In the genomic region with DNA sequence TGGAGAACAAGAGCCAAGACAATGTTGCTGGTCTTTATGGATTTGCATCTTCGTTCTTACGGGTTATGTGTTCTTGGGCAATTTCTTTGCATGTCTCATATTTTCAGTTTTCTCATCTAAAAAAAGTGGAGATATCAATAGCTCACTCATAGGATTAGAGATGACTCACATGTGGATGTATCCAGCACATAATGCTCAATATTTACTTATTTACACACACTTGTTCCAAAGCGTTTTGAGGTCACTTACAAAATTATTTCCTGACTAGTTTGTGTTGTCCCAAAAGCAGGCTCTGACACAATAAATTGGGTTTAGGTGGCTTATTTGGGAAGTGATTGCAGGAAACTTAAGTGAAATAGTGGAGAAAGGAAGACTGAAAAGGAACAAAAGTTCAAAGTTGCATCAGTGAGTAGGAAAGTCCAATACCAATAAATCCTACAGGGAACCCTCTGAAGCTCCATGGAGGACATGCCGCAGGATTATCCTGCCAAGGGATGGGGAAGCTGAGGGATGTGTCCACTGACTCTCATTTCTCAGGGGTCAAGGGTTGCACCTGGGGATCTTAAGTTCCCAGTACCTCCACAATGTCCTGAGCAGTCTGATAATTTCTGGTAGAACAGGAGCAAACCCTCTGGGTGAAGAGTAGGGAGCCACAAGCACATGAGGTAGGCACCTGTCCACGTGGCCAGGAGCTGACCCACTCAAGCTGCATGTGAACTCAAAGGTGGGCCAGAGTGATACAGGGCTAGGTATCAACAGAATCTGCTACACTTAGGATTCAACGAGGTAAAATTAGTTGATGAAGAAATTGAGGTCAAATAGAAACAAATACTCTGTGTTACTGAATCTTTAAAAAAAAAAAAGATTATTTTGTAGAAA, we compare ENCODE assay signal across 13 cellular contexts. TPM values are rescaled to one million over a fixed set of nuclear protein-coding genes. Genes with fewer than 3 reads are reported as not detected.
DNase-seq lines count a peak whose midpoint lies in the region; ATAC-seq and TF ChIP-seq lines count a peak whose summit lies in the region.
"Had no signal": no experiment of that assay in that cellular context is flagged by ENCODE, and none has a peak within 500 bp of the region (broad histone marks: within the 10 kb centered on the region; RNA-seq: fewer than 3 reads in every experiment).

No MANE protein-coding gene starts in this region.

- no peaks in the 10 kb centered on the region for H3K36me3 ChIP-seq in adipocyte (ENCODE audit: control insufficient read depth, insufficient read depth, low read length, severe bottlenecking)
- H3K36me3 ChIP-seq in gastroesophageal sphincter: no peaks in the 10 kb centered on the region
- H3K36me3 ChIP-seq in MM.1S (replicated peaks; ENCODE audit: insufficient read depth, low read length): no peaks in the 10 kb centered on the region
- H3K36me3 ChIP-seq: BLaER1, tibial nerve had no signal

- H3K4me2 ChIP-seq in MM.1S (ENCODE audit: low read depth, low read length): no peak overlapping the region
- H3K4me2 ChIP-seq: BLaER1 had no signal

- peak overlapping the region; percentile 61 for H3K4me3 ChIP-seq in adipocyte (ENCODE audit: low read length)
- no peak overlapping the region for H3K4me3 ChIP-seq in gastroesophageal sphincter
- H3K4me3 ChIP-seq in skeletal muscle cell (ENCODE audit: low read depth, low read length): no peak overlapping the region
- H3K4me3 ChIP-seq in MM.1S (ENCODE audit: low read length): no peak overlapping the region
- H3K4me3 ChIP-seq: BLaER1, tibial nerve had no signal

- TF ChIP-seq EP300 in gastroesophageal sphincter (IDR thresholded peaks at IDR 0.05): no peak

- H3K27me3 ChIP-seq in adipocyte (replicated peaks; ENCODE audit: control insufficient read depth, insufficient read depth, low read length) (no peaks in the 10 kb centered on the region), gastroesophageal sphincter (no peaks in the 10 kb centered on the region), MM.1S (replicated peaks; ENCODE audit: insufficient read depth, low read length) (no peaks in the 10 kb centered on the region)
- H3K27me3 ChIP-seq: BLaER1, tibial nerve had no signal

- H2AFZ ChIP-seq in MM.1S (ENCODE audit: low read length): no peak overlapping the region

- H3K4me1 ChIP-seq in adipocyte (ENCODE audit: control insufficient read depth, insufficient read depth, low read length): peaks cover 35% of the 10 kb centered on the region
- peaks cover 3 to 17% (median 4%) of the 10 kb centered on the region in 3 donors for H3K4me1 ChIP-seq in gastroesophageal sphincter
- H3K4me1 ChIP-seq in MM.1S (ENCODE audit: low read length): no peaks in the 10 kb centered on the region
- H3K4me1 ChIP-seq: BLaER1 had no signal

- H3K79me2 ChIP-seq in MM.1S (ENCODE audit: low read length): no peaks in the 10 kb centered on the region

- ATAC-seq in gastroesophageal sphincter: peak; percentile 73
- no peak for ATAC-seq in HG02623 (IDR thresholded peaks at IDR 0.05; ENCODE audit: unreplicated experiment)
- ATAC-seq in GM19395 (IDR thresholded peaks at IDR 0.05; ENCODE audit: unreplicated experiment): no peak
- ATAC-seq: SK-N-SH treated with all-trans-retinoic acid at 6 μM for 48 hours had no signal

- H3K27ac ChIP-seq in gastroesophageal sphincter (peak overlapping the region; percentile 75 to 90 (median 78)), MM.1S (ENCODE audit: low read length) (no peak overlapping the region)
- H3K27ac ChIP-seq: BLaER1 had no signal

- DNase-seq in DMS53 treated with DMSO at 0.1 percent for 48 hours (lab: John Stamatoyannopoulos, UW; ENCODE audit: unreplicated experiment) (peak; percentile 18), adipocyte (ENCODE audit: low read depth) (peak; percentile 49), skeletal muscle cell (ENCODE audit: low read depth) (peak; percentile 73), T-helper 1 cell (no peak), MM.1S (no peak)
- DNase-seq: activated gamma-delta T cell treated with Interleukin-2 at 50 U/mL for 16 hours, NCI-H1048 had no signal

- peak overlapping the region; percentile 82 for H3K9ac ChIP-seq in adipocyte (ENCODE audit: low read length)
- no peak overlapping the region for H3K9ac ChIP-seq in MM.1S (ENCODE audit: low read length)
- H3K9ac ChIP-seq: BLaER1 had no signal

- H4K20me1 ChIP-seq in MM.1S (ENCODE audit: insufficient read depth, low read length): no peaks in the 10 kb centered on the region
- H4K20me1 ChIP-seq: BLaER1 had no signal

- WGBS in gastroesophageal sphincter (ENCODE audit: low coverage in 1 of 2), 2 donors: 67 to 81% methylated on average over 5 to 6 of the region's 6 CpGs

- TF ChIP-seq CTCF in gastroesophageal sphincter (IDR thresholded peaks at IDR 0.05): no peak
- no peak for TF ChIP-seq CTCF in MM.1S (IDR thresholded peaks at IDR 0.05; ENCODE audit: low read length)

- no peak for TF ChIP-seq POLR2A in gastroesophageal sphincter (IDR thresholded peaks at IDR 0.05)

- no peaks in the 10 kb centered on the region for H3F3A ChIP-seq in MM.1S (ENCODE audit: insufficient read depth, low read length)

- H3K9me2 ChIP-seq in MM.1S (replicated peaks; ENCODE audit: insufficient read depth, low read length): no peaks in the 10 kb centered on the region

- H3K9me3 ChIP-seq in adipocyte (ENCODE audit: control insufficient read depth, low read length) (no peaks in the 10 kb centered on the region), gastroesophageal sphincter (no peaks in the 10 kb centered on the region), MM.1S (replicated peaks; ENCODE audit: insufficient read depth, low read length) (no peaks in the 10 kb centered on the region)
- H3K9me3 ChIP-seq: BLaER1, tibial nerve had no signal

RNA-seq across cellular contexts. Expression of a gene that starts 37.4 kb away (rescaled TPM):
- 10 to 100 TPM; 27.9 to 49.1 (median 30.6) TPM for total RNA-seq in gastroesophageal sphincter

Comparison
In these comparisons a context has a peak if more than half of its experiments do, and no peak if none do; other contexts are left out.
1. DNase-seq: peak in DMS53 treated with DMSO at 0.1 percent for 48 hours (single experiment), adipocyte (single experiment) and skeletal muscle cell (single experiment); none in T-helper 1 cell (0 of 5) and MM.1S (single experiment).